Comparison of ENCODE assay signal across 2 cellular contexts in the genomic region with DNA sequence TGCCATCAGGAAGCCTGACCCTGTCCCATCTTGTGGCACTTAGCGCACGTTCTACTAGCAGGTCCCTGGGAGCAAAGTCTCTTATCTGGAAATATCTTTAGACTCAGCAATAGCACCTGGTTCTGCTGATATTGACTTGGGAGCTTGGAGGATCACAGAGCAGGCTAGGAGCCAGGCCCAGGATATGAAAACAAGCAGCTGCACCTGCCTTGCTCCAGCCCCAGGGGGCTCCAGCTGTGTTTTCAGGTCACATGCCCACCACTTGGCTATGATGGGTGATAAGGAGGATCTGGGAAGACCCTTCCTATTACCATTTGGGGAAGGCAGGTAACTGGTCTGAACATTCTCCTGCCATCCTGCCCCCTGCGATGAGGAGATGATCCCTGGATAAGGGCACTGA.
TF ChIP-seq lines count a peak whose summit lies in the region.

No MANE protein-coding gene starts in this region.

TF ChIP-seq in HepG2, 621 proteins besides CTCF, POLR2A, EP300 and RAD21:
- TF ChIP-seq SMC3 (IDR thresholded peaks at IDR 0.05; ENCODE audit: low read length) (0 out of 2 replicates have a peak, but pooled peaks have one; percentile 10), SNAI1 (CRISPR knock-in tag; IDR thresholded peaks at IDR 0.05; ENCODE audit: borderline replicate concordance) (no peak), STAG1 (CRISPR knock-in tag; IDR thresholded peaks at IDR 0.05) (peak; percentile 36; the same call in 1 of the 2 replicates)

TF ChIP-seq in K562, 482 proteins besides CTCF, POLR2A, EP300 and RAD21:
- TF ChIP-seq, protein P1, sequence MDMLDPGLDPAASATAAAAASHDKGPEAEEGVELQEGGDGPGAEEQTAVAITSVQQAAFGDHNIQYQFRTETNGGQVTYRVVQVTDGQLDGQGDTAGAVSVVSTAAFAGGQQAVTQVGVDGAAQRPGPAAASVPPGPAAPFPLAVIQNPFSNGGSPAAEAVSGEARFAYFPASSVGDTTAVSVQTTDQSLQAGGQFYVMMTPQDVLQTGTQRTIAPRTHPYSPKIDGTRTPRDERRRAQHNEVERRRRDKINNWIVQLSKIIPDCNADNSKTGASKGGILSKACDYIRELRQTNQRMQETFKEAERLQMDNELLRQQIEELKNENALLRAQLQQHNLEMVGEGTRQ (CRISPR knock-in tag; IDR thresholded peaks at IDR 0.05): 0 out of 2 replicates have a peak, but pooled peaks have one; percentile 9
- TF ChIP-seq ZFP36 (IDR thresholded peaks at IDR 0.05; ENCODE audit: low read depth, low read length, partially characterized antibody): no peak
- TF ChIP-seq, protein P2, sequence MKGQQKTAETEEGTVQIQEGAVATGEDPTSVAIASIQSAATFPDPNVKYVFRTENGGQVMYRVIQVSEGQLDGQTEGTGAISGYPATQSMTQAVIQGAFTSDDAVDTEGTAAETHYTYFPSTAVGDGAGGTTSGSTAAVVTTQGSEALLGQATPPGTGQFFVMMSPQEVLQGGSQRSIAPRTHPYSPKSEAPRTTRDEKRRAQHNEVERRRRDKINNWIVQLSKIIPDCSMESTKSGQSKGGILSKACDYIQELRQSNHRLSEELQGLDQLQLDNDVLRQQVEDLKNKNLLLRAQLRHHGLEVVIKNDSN (CRISPR knock-in tag; IDR thresholded peaks at IDR 0.05): peak; percentile 39; the same call in 1 of the 2 replicates
- no peak for TF ChIP-seq FOXA1 (IDR thresholded peaks at IDR 0.05; ENCODE audit: borderline replicate concordance)
